Comparison of ENCODE assay signal across 22 cellular contexts in the genomic region with DNA sequence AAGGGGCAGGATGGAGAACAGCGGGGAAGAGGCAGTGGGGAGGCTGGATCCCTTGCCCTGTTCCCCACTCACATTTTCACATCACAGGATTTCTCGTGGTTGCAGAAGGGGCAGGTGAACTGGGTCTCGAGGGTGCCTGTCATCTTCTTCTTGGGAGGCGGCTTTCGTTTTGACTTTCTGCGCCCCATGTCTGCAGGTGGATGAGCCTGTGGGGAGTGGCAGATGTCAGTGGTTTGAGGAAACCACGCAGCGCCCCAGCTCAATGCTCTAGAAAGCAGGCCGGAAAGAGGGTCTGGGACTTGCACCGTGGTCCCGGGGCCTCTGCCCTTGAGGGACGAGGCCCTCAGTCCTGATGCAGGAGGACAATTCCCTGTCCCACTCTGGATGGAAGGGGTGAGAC. TPM values are rescaled to one million over a fixed set of nuclear protein-coding genes. Genes with fewer than 3 reads are reported as not detected.
DNase-seq lines count a peak whose midpoint lies in the region; ATAC-seq and TF ChIP-seq lines count a peak whose summit lies in the region.
"Had no signal": no experiment of that assay in that cellular context is flagged by ENCODE, and none has a peak within 500 bp of the region (broad histone marks: within the 10 kb centered on the region; RNA-seq: fewer than 3 reads in every experiment).

No MANE protein-coding gene starts in this region.

- intact Hi-C loops in activated CD4-positive, alpha-beta T cell treated with anti-CD3 and anti-CD28 coated beads for 36 hours (cut with DNase I, micrococcal nuclease), result no loop called here
- intact Hi-C loops in lower leg skin (cut with DNase I; ENCODE audit: low total_unique reads), result no loop called here

- ATAC-seq in activated CD4-positive, alpha-beta T cell treated with anti-CD3 and anti-CD28 coated beads for 36 hours, result no peak
- ATAC-seq in naive B cell (ENCODE audit: low read depth in 2 of 2) (peak; percentile 10 to 40), GM18502 (IDR thresholded peaks at IDR 0.05; ENCODE audit: poor library complexity, unreplicated experiment) (no peak)
- ATAC-seq: Panc1 had no signal

- DNase-seq in activated CD4-positive, alpha-beta T cell treated with anti-CD3 and anti-CD28 coated beads for 36 hours, result peak; percentile 42
- DNase-seq in activated CD4-positive, alpha-beta T cell treated with anti-CD3 and anti-CD28 coated beads, Interleukin-2, amount 50 U/mL, for 1 hour, result no peak
- DNase-seq in GM12865 (ENCODE audit: low read depth) (peak; percentile 83), naive B cell (peak; percentile 17), D341Med (ENCODE audit: low spot score) (no peak), lower leg skin (ENCODE audit: low spot score in 2 of 2) (no peak)
- DNase-seq: activated CD4-positive, CD25-positive, alpha-beta regulatory T cell; activated CD8-positive, alpha-beta memory T cell treated with anti-CD3 and anti-CD28 coated beads, Interleukin-2, amount 50 U/mL, for 4 hours; BE2C; brain microvascular endothelial cell; colonic mucosa; DMS 273 treated with DMSO at 0.1 percent for 48 hours; NCI-H1694; NCI-H226; sigmoid colon; stimulated activated naive CD4-positive, alpha-beta T cell treated with Interleukin-2 at 50 U/mL for 16 hours; upper lobe of left lung had no signal

- no peak overlapping the region for H3K4me3 Mint-ChIP-seq in activated CD4-positive, alpha-beta T cell treated with anti-CD3 and anti-CD28 coated beads for 36 hours
- peak overlapping the region; percentile 7 for H3K4me3 Mint-ChIP-seq in T-helper 1 cell treated with Interleukin-12 subunit alpha and Interleukin-12 subunit beta and Interleukin-4 antibody, amounts not matched to agents 30 μg/mL and 1 μg/mL, for 36 hours
- peak overlapping the region in 6 of 8 donors; percentile 22 to 81 (median 32) for H3K4me3 Mint-ChIP-seq in naive B cell

- no peaks in the 10 kb centered on the region for H3K27me3 Mint-ChIP-seq in activated CD4-positive, alpha-beta T cell treated with anti-CD3 and anti-CD28 coated beads for 36 hours
- no peaks in the 10 kb centered on the region for H3K27me3 Mint-ChIP-seq in T-helper 1 cell treated with Interleukin-12 subunit alpha and Interleukin-12 subunit beta and Interleukin-4 antibody, amounts not matched to agents 30 μg/mL and 1 μg/mL, for 36 hours (ENCODE audit: low read depth)
- H3K27me3 Mint-ChIP-seq in naive B cell, result no peaks in the 10 kb centered on the region

- CTCF ChIA-PET in activated CD4-positive, alpha-beta T cell treated with anti-CD3 and anti-CD28 coated beads for 36 hours (lab: Charles Lee), result interaction anchor here (0.9 to 1.1 kb wide), 2 partner anchors 26 to 71 kb away, joined by 3 to 6 read pairs; a partner anchor contains a TSS

- H3K9me3 Mint-ChIP-seq in activated CD4-positive, alpha-beta T cell treated with anti-CD3 and anti-CD28 coated beads for 36 hours (ENCODE audit: low read depth), result no peaks in the 10 kb centered on the region
- no peaks in the 10 kb centered on the region for H3K9me3 Mint-ChIP-seq in T-helper 1 cell treated with Interleukin-12 subunit alpha and Interleukin-12 subunit beta and Interleukin-4 antibody, amounts not matched to agents 30 μg/mL and 1 μg/mL, for 36 hours
- no peaks in the 10 kb centered on the region for H3K9me3 Mint-ChIP-seq in naive B cell

- H3K4me1 Mint-ChIP-seq in activated CD4-positive, alpha-beta T cell treated with anti-CD3 and anti-CD28 coated beads for 36 hours, result peaks cover 28% of the 10 kb centered on the region
- H3K4me1 Mint-ChIP-seq in T-helper 1 cell treated with Interleukin-12 subunit alpha and Interleukin-12 subunit beta and Interleukin-4 antibody, amounts not matched to agents 30 μg/mL and 1 μg/mL, for 36 hours (ENCODE audit: low read depth), result peaks cover 17% of the 10 kb centered on the region
- H3K4me1 Mint-ChIP-seq in naive B cell, result peaks cover 38 to 55% (median 47%) of the 10 kb centered on the region in 3 donors

- POLR2A ChIA-PET in activated CD4-positive, alpha-beta T cell treated with anti-CD3 and anti-CD28 coated beads for 36 hours (lab: Charles Lee), result no interaction called here

- no peak for TF ChIP-seq CTCF in GM12865 (IDR thresholded peaks at IDR 0.05; ENCODE audit: insufficient read depth, low read depth, low read length, missing control alignments)
- TF ChIP-seq CTCF in lower leg skin (IDR thresholded peaks at IDR 0.05), result no peak

- 94 to 95% methylated on average over 12 of the region's 12 CpGs for WGBS in lower leg skin, 2 donors

- H3K36me3 Mint-ChIP-seq in activated CD4-positive, alpha-beta T cell treated with anti-CD3 and anti-CD28 coated beads for 36 hours (ENCODE audit: low read depth), result peaks cover 25% of the 10 kb centered on the region
- peaks cover 14% of the 10 kb centered on the region for H3K36me3 Mint-ChIP-seq in T-helper 1 cell treated with Interleukin-12 subunit alpha and Interleukin-12 subunit beta and Interleukin-4 antibody, amounts not matched to agents 30 μg/mL and 1 μg/mL, for 36 hours (ENCODE audit: low read depth)
- H3K36me3 Mint-ChIP-seq in naive B cell, result no peaks in the 10 kb centered on the region

- peak overlapping the region; percentile 48 for H3K27ac Mint-ChIP-seq in activated CD4-positive, alpha-beta T cell treated with anti-CD3 and anti-CD28 coated beads for 36 hours
- peak overlapping the region; percentile 10 for H3K27ac Mint-ChIP-seq in T-helper 1 cell treated with Interleukin-12 subunit alpha and Interleukin-12 subunit beta and Interleukin-4 antibody, amounts not matched to agents 30 μg/mL and 1 μg/mL, for 36 hours
- peak overlapping the region in 5 of 6 donors; percentile 47 to 89 (median 82) for H3K27ac Mint-ChIP-seq in naive B cell

- TF ChIP-seq POLR2A in lower leg skin (IDR thresholded peaks at IDR 0.05), result no peak

- H3K4me3 ChIP-seq in GM12865 (ENCODE audit: low read depth, low read length) (no peak overlapping the region), lower leg skin (ENCODE audit: low read depth, poor library complexity, severe bottlenecking) (no peak overlapping the region)
- H3K4me3 ChIP-seq: colonic mucosa, K562, sigmoid colon, upper lobe of left lung had no signal

RNA-seq across cellular contexts. Expression of a gene that starts 4.9 kb away (rescaled TPM):
- total RNA-seq in activated CD4-positive, alpha-beta T cell treated with anti-CD3 and anti-CD28 coated beads for 36 hours, result 10 to 100 TPM; 48.0 to 53.7 TPM
- 100 to 1,000 TPM in 3 of 6 donors, 10 to 100 TPM in 3; 85.9 to 118 (median 99.2) TPM for polyA plus RNA-seq in naive B cell (ENCODE audit: low read depth in 6 of 6)
- total RNA-seq in lower leg skin, result 10 to 100 TPM; 22.3 to 41.5 (median 35.4) TPM

RNA-seq across cellular contexts. Expression of a gene that starts 15.5 kb away (rescaled TPM):
- not detected for total RNA-seq in activated CD4-positive, alpha-beta T cell treated with anti-CD3 and anti-CD28 coated beads for 36 hours
- under 1 TPM in 2 of 6 donors, not detected in 4; 0.65 TPM for polyA plus RNA-seq in naive B cell (ENCODE audit: low read depth in 6 of 6)
- total RNA-seq in lower leg skin, result 10 to 100 TPM in 3 of 4 donors, 1 to 10 TPM in 1; 7.7 to 72.3 (median 19.7) TPM
- total RNA-seq: SK-MEL-5 had no signal

RNA-seq across cellular contexts. Expression of a gene that starts 23.3 kb away (rescaled TPM):
- 10 to 100 TPM; 10.3 to 12.4 TPM for total RNA-seq in activated CD4-positive, alpha-beta T cell treated with anti-CD3 and anti-CD28 coated beads for 36 hours
- polyA plus RNA-seq in naive B cell (ENCODE audit: low read depth in 6 of 6), result 10 to 100 TPM; 17.4 to 44.2 (median 24.6) TPM
- 10 to 100 TPM; 29.0 to 63.5 (median 52.1) TPM for total RNA-seq in lower leg skin

RNA-seq across cellular contexts. Expression of a gene that starts 25.2 kb away (rescaled TPM):
- total RNA-seq in activated CD4-positive, alpha-beta T cell treated with anti-CD3 and anti-CD28 coated beads for 36 hours, result 10 to 100 TPM; 37.2 to 44.6 TPM
- polyA plus RNA-seq in naive B cell (ENCODE audit: low read depth in 6 of 6), result 10 to 100 TPM; 29.7 to 51.2 (median 34.5) TPM
- 10 to 100 TPM; 55.9 to 82.8 (median 57.7) TPM for total RNA-seq in lower leg skin

RNA-seq across cellular contexts. Expression of a gene that starts 43.1 kb away (rescaled TPM):
- total RNA-seq in activated CD4-positive, alpha-beta T cell treated with anti-CD3 and anti-CD28 coated beads for 36 hours, result 1 to 10 TPM; 6.4 to 6.7 TPM
- 10 to 100 TPM in 5 of 6 donors, 1 to 10 TPM in 1; 9.6 to 15.8 (median 13.3) TPM for polyA plus RNA-seq in naive B cell (ENCODE audit: low read depth in 6 of 6)
- total RNA-seq in lower leg skin, result 10 to 100 TPM in 3 of 4 donors, 1 to 10 TPM in 1; 8.6 to 12.1 (median 11.2) TPM

Comparison
In these comparisons a context has a peak if more than half of its experiments do, and no peak if none do; other contexts are left out.
1. DNase-seq: peak in activated CD4-positive, alpha-beta T cell treated with anti-CD3 and anti-CD28 coated beads for 36 hours (single experiment), GM12865 (single experiment) and naive B cell (single experiment); none in activated CD4-positive, alpha-beta T cell treated with anti-CD3 and anti-CD28 coated beads, Interleukin-2, amount 50 U/mL, for 1 hour (single experiment), D341Med (single experiment) and lower leg skin (0 of 2).
2. ATAC-seq: peak in naive B cell (2 of 2); none in activated CD4-positive, alpha-beta T cell treated with anti-CD3 and anti-CD28 coated beads for 36 hours (single experiment) and GM18502 (single experiment).
3. H3K27ac Mint-ChIP-seq: peak in every context shown above with its lines; median percentile 82 in naive B cell; 48 in activated CD4-positive, alpha-beta T cell treated with anti-CD3 and anti-CD28 coated beads for 36 hours; 10 in T-helper 1 cell treated with Interleukin-12 subunit alpha and Interleukin-12 subunit beta and Interleukin-4 antibody, amounts not matched to agents 30 μg/mL and 1 μg/mL, for 36 hours.
4. RNA of a gene that starts 15.5 kb away (total RNA-seq): 7.7 to 72.3 TPM in lower leg skin; not detected in activated CD4-positive, alpha-beta T cell treated with anti-CD3 and anti-CD28 coated beads for 36 hours; every median in the first group is over 4 times any median in the second.